Comparison of ENCODE assay signal across 24 cellular contexts in the genomic region with DNA sequence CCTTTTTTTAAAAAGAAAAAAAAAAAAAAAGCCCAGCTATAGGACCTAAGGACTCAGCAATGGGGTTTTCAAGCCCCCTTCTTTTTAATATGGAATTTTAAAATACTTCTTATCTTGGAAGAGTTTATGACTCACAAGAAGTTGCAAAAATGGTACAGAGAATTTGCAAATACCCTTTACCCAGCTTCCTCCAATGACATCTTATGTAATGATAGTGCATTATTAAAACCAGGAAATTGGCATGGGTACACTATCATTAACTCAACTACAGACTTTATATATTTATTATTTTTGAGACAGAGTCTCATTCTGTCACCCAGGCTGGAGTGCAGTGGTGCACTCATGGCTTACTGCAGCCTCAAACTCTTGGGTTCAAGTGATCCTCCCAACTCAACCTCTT. TPM values are rescaled to one million over a fixed set of nuclear protein-coding genes. Genes with fewer than 3 reads are reported as not detected.
"Had no signal": no experiment of that assay in that cellular context is flagged by ENCODE, and none has a peak within 500 bp of the region (broad histone marks: within the 10 kb centered on the region; RNA-seq: fewer than 3 reads in every experiment).

No MANE protein-coding gene starts in this region.

- ATAC-seq: activated CD4-positive, CD25-positive, alpha-beta regulatory T cell treated with anti-CD3 and anti-CD28 coated beads, Interleukin-2, amount 50 U/mL, for 24 hours; activated CD8-positive, alpha-beta T cell treated with anti-CD3 and anti-CD28 coated beads, Interleukin-2, amount 10 ng/mL, durations not matched to agents 7 days and 5 days had no signal

- H3K4me2 ChIP-seq: SK-N-SH had no signal

- H3K9ac ChIP-seq: SK-N-SH had no signal

- H3K36me3 ChIP-seq: MG63 had no signal

- DNase-seq: activated CD4-positive, alpha-beta T cell treated with anti-CD3 and anti-CD28 coated beads for 4 hours; activated CD4-positive, alpha-beta T cell treated with anti-CD3 and anti-CD28 coated beads, Interleukin-2, amount 50 U/mL, for 4 hours; activated CD8-positive, alpha-beta memory T cell treated with anti-CD3 and anti-CD28 coated beads, Interleukin-2, amount 50 U/mL, for 48 hours; activated CD8-positive, alpha-beta T cell treated with anti-CD3 and anti-CD28 coated beads, Interleukin-2, amount 10 ng/mL, durations not matched to agents 7 days and 5 days; activated naive CD4-positive, alpha-beta T cell treated with anti-CD3 and anti-CD28 coated beads, Interleukin-2, amount 50 U/mL, for 16 hours; activated T-cell treated with anti-CD3 and anti-CD28 coated beads, Interleukin-2, amount 50 U/mL, for 1 hour; amniotic stem cell; MG63; NCI-H1105 treated with DMSO at 0.1 percent for 48 hours; NCI-H1436 treated with DMSO at 0.1 percent for 48 hours; NCI-H187; NCI-H2081; NCI-H446; NCI-H524; Peyer's patch; Right ventricle myocardium superior; SJCRH30; SK-N-SH had no signal

- H3K27me3 ChIP-seq: cardiac muscle cell, MG63, Peyer's patch, SJCRH30 had no signal

- H3K4me1 ChIP-seq: Peyer's patch had no signal

- H3K27ac Mint-ChIP-seq: activated CD8-positive, alpha-beta T cell treated with anti-CD3 and anti-CD28 coated beads, Interleukin-2, amount 10 ng/mL, durations not matched to agents 7 days and 5 days; brain; T-helper 1 cell treated with Interleukin-12 subunit alpha and Interleukin-12 subunit beta and Interleukin-4 antibody, amounts not matched to agents 30 μg/mL and 1 μg/mL, for 36 hours had no signal

- H3K4me3 Mint-ChIP-seq: activated CD8-positive, alpha-beta T cell treated with anti-CD3 and anti-CD28 coated beads, Interleukin-2, amount 10 ng/mL, durations not matched to agents 7 days and 5 days; brain; T-helper 1 cell treated with Interleukin-12 subunit alpha and Interleukin-12 subunit beta and Interleukin-4 antibody, amounts not matched to agents 30 μg/mL and 1 μg/mL, for 36 hours had no signal

- H3K9me3 ChIP-seq: SJCRH30, SK-N-SH had no signal

- H3K27me3 Mint-ChIP-seq: brain had no signal

- H3K27ac ChIP-seq: cardiac muscle cell, Peyer's patch, RWPE1, SJCRH30 had no signal

- H3K4me3 ChIP-seq: cardiac muscle cell, MG63, Peyer's patch, SJCRH30 had no signal

- H3K9me2 ChIP-seq: SK-N-SH had no signal

RNA-seq across cellular contexts. Expression of gene NWD1, which starts 42.6 kb away (rescaled TPM):
- total RNA-seq: activated CD8-positive, alpha-beta T cell treated with anti-CD3 and anti-CD28 coated beads, Interleukin-2, amount 10 ng/mL, durations not matched to agents 7 days and 5 days; astrocyte; Right ventricle myocardium superior; SJCRH30 had no signal
- polyA plus RNA-seq: cardiac muscle cell, SK-N-SH had no signal
